ENCODE assay signal across 8 cellular contexts in genomic region chr9:124861342-124862229, GRCh38. TPM values are rescaled to one million over a fixed set of nuclear protein-coding genes. Genes with fewer than 3 reads are reported as not detected.
DNase-seq lines count a peak whose midpoint lies in the region; ATAC-seq, FAIRE-seq and TF ChIP-seq lines count a peak whose summit lies in the region.

Gene ARPC5L (plus strand): TSS chr9:124862130. CDS start chr9:124869291, 7,161 bp downstream.
Gene RPL35 (minus strand): TSS chr9:124861957. CDS start chr9:124861912, 45 bp downstream.

- peak; percentile 94 for TF ChIP-seq POLR2A in GM18505 (IDR thresholded peaks at IDR 0.05; ENCODE audit: borderline replicate concordance, extremely low read depth, insufficient read depth, insufficient read length)

- peak within 1 kb of the TSS; percentile 95 for H3K27ac Mint-ChIP-seq in T-helper 17 cell

- H3K27me3 Mint-ChIP-seq in T-helper 17 cell, result no peaks in the 10 kb centered on the region

- H3K27me3 ChIP-seq in left ventricle myocardium inferior (ENCODE audit: low read depth), result no peaks in the 10 kb centered on the region

- H3K9me3 ChIP-seq in T-helper 17 cell (ENCODE audit: control insufficient read depth, low read length, poor library complexity, severe bottlenecking) (no peaks in the 10 kb centered on the region), left ventricle myocardium inferior (replicated peaks) (no peaks in the 10 kb centered on the region)

- intact Hi-C loops in left ventricle myocardium inferior (cut with micrococcal nuclease), result no loop called here

- peak within 1 kb of the TSS; percentile 92 for H3K27ac ChIP-seq in left ventricle myocardium inferior (replicated peaks)

- ATAC-seq in GM18505 (IDR thresholded peaks at IDR 0.05; ENCODE audit: unreplicated experiment) (peak; percentile 90), HG02970 (IDR thresholded peaks at IDR 0.05; ENCODE audit: low FRiP score, unreplicated experiment) (peak; percentile 91), T-helper 17 cell (peak; percentile 95)

- H3K4me3 Mint-ChIP-seq in T-helper 17 cell, result peak within 1 kb of the TSS; percentile 95

- H3K4me1 Mint-ChIP-seq in T-helper 17 cell, result peaks cover 19% of the 10 kb centered on the region

- peaks cover 51% of the 10 kb centered on the region for H3K4me1 ChIP-seq in left ventricle myocardium inferior

- peak within 1 kb of the TSS; percentile 94 for H3K4me3 ChIP-seq in left ventricle myocardium inferior

- no peak for FAIRE-seq in urothelium cell line (lab: Jason Lieb, UNC)

- no peak for TF ChIP-seq CTCF in left ventricle myocardium inferior (IDR thresholded peaks at IDR 0.05; ENCODE audit: borderline replicate concordance)

- peaks cover 37% of the 10 kb centered on the region for H3K36me3 ChIP-seq in left ventricle myocardium inferior

- peaks cover 4% of the 10 kb centered on the region for H3K36me3 Mint-ChIP-seq in T-helper 17 cell (ENCODE audit: low read depth)

- DNase-seq in NCI-H187 (lab: John Stamatoyannopoulos, UW) (peak; percentile 65 to 82), T-helper 17 cell (peak; percentile 94 to 97 (median 94)), amygdala (lab: John Stamatoyannopoulos, UW) (peak; percentile 34 to 97 (median 89)), left ventricle myocardium inferior (peak; percentile 94), pulmonary artery endothelial cell (ENCODE audit: low read depth, low spot score) (peak; percentile 79), urothelium cell line (ENCODE audit: low spot score) (peak; percentile 97)

RNA-seq across cellular contexts. Expression of gene ARPC5L, which starts in this region (rescaled TPM):
- total RNA-seq in T-helper 17 cell, result 10 to 100 TPM; 37.5 to 44.7 TPM
- total RNA-seq in left ventricle myocardium inferior, result 39.2 TPM
- 26.2 and 28.7 TPM in 2 replicates for total RNA-seq in pulmonary artery endothelial cell

RNA-seq across cellular contexts. Expression of gene RPL35, which starts in this region (rescaled TPM):
- total RNA-seq in T-helper 17 cell (1,000 to 10,000 TPM; 1,657 to 1,708 TPM), left ventricle myocardium inferior (686 TPM), pulmonary artery endothelial cell (1,491 and 1,946 TPM in 2 replicates)

Comparison
In these comparisons a context has a peak if more than half of its experiments do, and no peak if none do; other contexts are left out.
1. Peak in every context shown above with its lines: DNase-seq, ATAC-seq, H3K4me3 ChIP-seq and H3K27ac ChIP-seq.